7 cellular contexts compared by ENCODE assay signal in the genomic region with DNA sequence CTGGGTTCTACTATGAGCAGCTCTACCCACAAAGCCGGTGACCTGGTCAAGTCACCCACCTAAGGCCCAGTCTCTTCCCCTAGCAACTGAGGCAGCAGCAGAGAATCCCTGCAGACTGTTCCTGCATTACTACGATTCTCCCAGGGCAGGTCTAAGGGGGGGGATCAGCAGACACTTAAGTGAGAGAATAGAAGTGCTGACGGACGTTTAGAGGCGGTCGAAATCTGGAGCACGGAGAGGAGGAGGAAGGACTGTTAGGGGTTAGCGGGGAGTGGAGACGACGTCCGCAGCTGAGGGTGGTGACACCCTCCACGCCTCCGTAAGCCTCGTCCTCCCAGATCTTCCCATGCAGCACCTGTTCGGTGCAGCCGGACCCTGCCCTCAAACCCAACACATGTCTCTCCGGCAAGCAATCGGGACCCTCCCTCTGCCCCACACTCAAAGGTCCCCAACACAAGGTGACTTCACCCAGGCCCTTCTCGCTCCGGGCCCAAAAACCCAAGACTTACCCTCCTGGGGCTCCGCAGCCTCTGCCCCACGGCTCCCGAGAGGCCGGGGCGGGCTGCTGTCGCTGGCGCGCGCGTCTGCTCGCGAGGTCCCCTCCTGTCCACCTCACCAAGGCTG. TPM values are rescaled to one million over a fixed set of nuclear protein-coding genes. Genes with fewer than 3 reads are reported as not detected.
DNase-seq lines count a peak whose midpoint lies in the region; ATAC-seq and TF ChIP-seq lines count a peak whose summit lies in the region.
"Not testable (repeated sequence)": the region's sequence is repeated elsewhere in the genome, so short reads cannot be mapped to it uniquely, and the experiment has no call there.

No MANE protein-coding gene starts in this region.

- H4K20me1 ChIP-seq in Karpas-422 (ENCODE audit: insufficient read depth, low read depth, low read length): not testable (repeated sequence)

- not testable (repeated sequence) for H3K9me2 ChIP-seq in Karpas-422 (replicated peaks; ENCODE audit: insufficient read depth, low read length)

- peak overlapping the region; percentile 86 for H3K4me3 ChIP-seq in Karpas-422 (ENCODE audit: low read length)
- peak overlapping the region; percentile 76 for H3K4me3 ChIP-seq in WI38 (ENCODE audit: low read depth, low read length)
- peak overlapping the region; percentile 80 for H3K4me3 ChIP-seq in lower lobe of right lung
- peak overlapping the region; percentile 71 to 91 (median 79) for H3K4me3 ChIP-seq in sigmoid colon

- not testable (repeated sequence) for H3K4me1 ChIP-seq in Karpas-422 (ENCODE audit: low read length); lower lobe of right lung; sigmoid colon

- H2AFZ ChIP-seq in Karpas-422 (ENCODE audit: low read length): not testable (repeated sequence)

- WGBS in sigmoid colon, 2 donors: 0 to 1% methylated on average over 31 of the region's 32 CpGs

- not testable (repeated sequence) for H3K36me3 ChIP-seq in Karpas-422 (ENCODE audit: insufficient read depth, low read length); lower lobe of right lung; sigmoid colon

- not testable (repeated sequence) for TF ChIP-seq POLR2A in GM18505 (IDR thresholded peaks at IDR 0.05; ENCODE audit: borderline replicate concordance, extremely low read depth, insufficient read depth, insufficient read length); sigmoid colon (IDR thresholded peaks at IDR 0.05)

- intact Hi-C loops in lower lobe of right lung (cut with DNase I); sigmoid colon (cut with DNase I): not testable (repeated sequence)

- not testable (repeated sequence) for TF ChIP-seq EP300 in sigmoid colon (IDR thresholded peaks at IDR 0.05)

- TF ChIP-seq CTCF in WI38 (IDR thresholded peaks at IDR 0.05; ENCODE audit: low read depth, low read length); lower lobe of right lung (IDR thresholded peaks at IDR 0.05); sigmoid colon (IDR thresholded peaks at IDR 0.05): not testable (repeated sequence)

- not testable (repeated sequence) for H3K9me3 ChIP-seq in Karpas-422 (ENCODE audit: low read length); lower lobe of right lung; sigmoid colon

- ATAC-seq in GM18505 (IDR thresholded peaks at IDR 0.05; ENCODE audit: unreplicated experiment) (peak; percentile 12), lower lobe of right lung (peak in 1 of 2 donors; percentile 6)

- H3K79me2 ChIP-seq in Karpas-422 (ENCODE audit: low read length): peaks cover 35% of the 10 kb centered on the region

- peak; percentile 50 for DNase-seq in Karpas-422
- DNase-seq in astrocyte of the hippocampus (ENCODE audit: low read depth, low spot score): peak; percentile 11
- peak; percentile 1 for DNase-seq in fibroblast of peridontal ligament (ENCODE audit: extremely low read depth)
- DNase-seq in lower lobe of right lung, sigmoid colon: not testable (repeated sequence)

- peak overlapping the region; percentile 72 for H3K4me2 ChIP-seq in Karpas-422 (ENCODE audit: low read depth, low read length, poor library complexity, severe bottlenecking)

- peak overlapping the region; percentile 89 for H3K9ac ChIP-seq in Karpas-422 (ENCODE audit: low read length)

- H3K27me3 ChIP-seq in Karpas-422 (ENCODE audit: low read length); lower lobe of right lung (ENCODE audit: low read depth); sigmoid colon: not testable (repeated sequence)

- peak overlapping the region; percentile 52; the same call in 1 of the 2 replicates for H3K27ac ChIP-seq in Karpas-422 (ENCODE audit: low read length)
- H3K27ac ChIP-seq in lower lobe of right lung: peak overlapping the region; percentile 80
- H3K27ac ChIP-seq in sigmoid colon: peak overlapping the region; percentile 83 to 93 (median 92)

RNA-seq across cellular contexts. Expression of a gene that starts 0.6 kb away (rescaled TPM):
- total RNA-seq in Karpas-422 (2014; rRNA removed; shearing (Covaris generic); ENCODE audit: low replicate concordance): 28.0 and 46.1 TPM in 2 replicates
- 35.7 TPM for total RNA-seq in lower lobe of right lung
- 10 to 100 TPM; 12.2 to 30.5 (median 15.8) TPM for total RNA-seq in sigmoid colon
- 10 to 100 TPM in 1 of 3 donors, 1 to 10 TPM in 2; 6.0 to 22.9 (median 6.9) TPM for polyA plus RNA-seq in sigmoid colon

RNA-seq across cellular contexts. Expression of a gene that starts 6.7 kb away (rescaled TPM):
- total RNA-seq in Karpas-422 (2014; rRNA removed; shearing (Covaris generic); ENCODE audit: low replicate concordance): not detected in 2 replicates
- total RNA-seq in lower lobe of right lung (not detected), sigmoid colon (not detected)
- under 1 TPM in 1 of 3 donors, not detected in 2; 0.03 TPM for polyA plus RNA-seq in sigmoid colon
